Comparison of ENCODE assay signal across 25 cellular contexts in genomic region chr3:155304394-155304793, GRCh38. TPM values are rescaled to one million over a fixed set of nuclear protein-coding genes. Genes with fewer than 3 reads are reported as not detected.
"Had no signal": no experiment of that assay in that cellular context is flagged by ENCODE, and none has a peak within 500 bp of the region (broad histone marks: within the 10 kb centered on the region; RNA-seq: fewer than 3 reads in every experiment).

No MANE protein-coding gene starts in this region.

- H3K27ac Mint-ChIP-seq: activated B cell treated with CpG ODN at 0.5 μM for 24 hours; activated CD8-positive, alpha-beta T cell treated with anti-CD3 and anti-CD28 coated beads for 36 hours; activated naive CD4-positive, alpha-beta T cell treated with anti-CD3 and anti-CD28 coated beads for 36 hours; activated naive CD8-positive, alpha-beta T cell treated with anti-CD3 and anti-CD28 coated beads, Interleukin-2, amount 50 U/mL, for 24 hours; T-helper 2 cell treated with Interferon-gamma antibody and Interleukin-4, amounts not matched to agents 5 μg/mL and 100 μg/mL, for 36 hours; type B pancreatic cell had no signal

- H3K27ac ChIP-seq: brain microvascular endothelial cell, coronary artery, gastroesophageal sphincter, heart left ventricle, prostate gland, right atrium auricular region, stomach had no signal

- FAIRE-seq: endometrium, kidney had no signal

- H3K36me3 ChIP-seq: brain microvascular endothelial cell, gastroesophageal sphincter, heart left ventricle, prostate gland, right atrium auricular region, stomach had no signal

- H3K4me1 ChIP-seq: gastroesophageal sphincter, heart left ventricle, prostate gland, right atrium auricular region, stomach had no signal

- H3K4me3 Mint-ChIP-seq: activated B cell treated with CpG ODN at 0.5 μM for 24 hours; activated CD8-positive, alpha-beta T cell treated with anti-CD3 and anti-CD28 coated beads for 36 hours; activated naive CD4-positive, alpha-beta T cell treated with anti-CD3 and anti-CD28 coated beads for 36 hours; activated naive CD8-positive, alpha-beta T cell treated with anti-CD3 and anti-CD28 coated beads, Interleukin-2, amount 50 U/mL, for 24 hours; central memory CD8-positive, alpha-beta T cell; T-helper 2 cell treated with Interferon-gamma antibody and Interleukin-4, amounts not matched to agents 5 μg/mL and 100 μg/mL, for 36 hours; type B pancreatic cell had no signal

- H3K27me3 ChIP-seq: brain microvascular endothelial cell, gastroesophageal sphincter, heart left ventricle, right atrium auricular region, stomach had no signal

- H3K36me3 Mint-ChIP-seq: type B pancreatic cell had no signal

- ATAC-seq: activated CD8-positive, alpha-beta T cell treated with anti-CD3 and anti-CD28 coated beads for 36 hours; activated naive CD8-positive, alpha-beta T cell treated with anti-CD3 and anti-CD28 coated beads, Interleukin-2, amount 50 U/mL, for 24 hours; gastroesophageal sphincter; heart left ventricle; left lobe of liver had no signal

- H3K9me3 ChIP-seq: prostate gland, right atrium auricular region, stomach had no signal

- H3K9me3 Mint-ChIP-seq: activated B cell treated with CpG ODN at 0.5 μM for 24 hours; activated CD8-positive, alpha-beta T cell treated with anti-CD3 and anti-CD28 coated beads for 36 hours; activated naive CD4-positive, alpha-beta T cell treated with anti-CD3 and anti-CD28 coated beads for 36 hours; activated naive CD8-positive, alpha-beta T cell treated with anti-CD3 and anti-CD28 coated beads, Interleukin-2, amount 50 U/mL, for 24 hours; T-helper 2 cell treated with Interferon-gamma antibody and Interleukin-4, amounts not matched to agents 5 μg/mL and 100 μg/mL, for 36 hours; type B pancreatic cell had no signal

- H3K4me3 ChIP-seq: coronary artery, gastroesophageal sphincter, heart left ventricle, lung, prostate gland, right atrium auricular region, stomach had no signal

- DNase-seq: activated B cell treated with CpG ODN at 0.5 μM for 24 hours; activated CD4-positive, alpha-beta T cell treated with anti-CD3 and anti-CD28 coated beads for 48 hours; activated CD8-positive, alpha-beta T cell treated with anti-CD3 and anti-CD28 coated beads for 36 hours; activated naive CD4-positive, alpha-beta T cell treated with anti-CD3 and anti-CD28 coated beads for 36 hours; activated naive CD8-positive, alpha-beta T cell treated with anti-CD3 and anti-CD28 coated beads, Interleukin-2, amount 50 U/mL, for 24 hours; activated T-cell treated with anti-CD3 and anti-CD28 coated beads, Interleukin-2, amount 50 U/mL, for 1 hour; anterior cingulate cortex; brain microvascular endothelial cell; heart left ventricle; kidney; stimulated activated CD4-positive, alpha-beta T cell treated with anti-CD3 and anti-CD28 coated beads, Interleukin-15, amount 100 ng/mL, for 24 hours; stimulated activated CD4-positive, alpha-beta T cell treated with anti-CD3 and anti-CD28 coated beads, Interleukin-2, amount 100 ng/mL, for 48 hours; stomach had no signal

- H3K27me3 Mint-ChIP-seq: activated B cell treated with CpG ODN at 0.5 μM for 24 hours; activated naive CD8-positive, alpha-beta T cell treated with anti-CD3 and anti-CD28 coated beads, Interleukin-2, amount 50 U/mL, for 24 hours; central memory CD8-positive, alpha-beta T cell; type B pancreatic cell had no signal

- H3K4me1 Mint-ChIP-seq: activated B cell treated with CpG ODN at 0.5 μM for 24 hours; central memory CD8-positive, alpha-beta T cell had no signal

RNA-seq across cellular contexts. Expression of gene STRIT1, which starts 10.9 kb away (rescaled TPM):
- total RNA-seq: activated B cell treated with CpG ODN at 0.5 μM for 24 hours; activated CD8-positive, alpha-beta T cell treated with anti-CD3 and anti-CD28 coated beads for 36 hours; activated naive CD4-positive, alpha-beta T cell treated with anti-CD3 and anti-CD28 coated beads for 36 hours; gastroesophageal sphincter; kidney; left lobe of liver; lung; osteocyte; right atrium auricular region; stomach; temporal lobe had no signal
- polyA plus RNA-seq: lung had no signal
